In the genomic region with DNA sequence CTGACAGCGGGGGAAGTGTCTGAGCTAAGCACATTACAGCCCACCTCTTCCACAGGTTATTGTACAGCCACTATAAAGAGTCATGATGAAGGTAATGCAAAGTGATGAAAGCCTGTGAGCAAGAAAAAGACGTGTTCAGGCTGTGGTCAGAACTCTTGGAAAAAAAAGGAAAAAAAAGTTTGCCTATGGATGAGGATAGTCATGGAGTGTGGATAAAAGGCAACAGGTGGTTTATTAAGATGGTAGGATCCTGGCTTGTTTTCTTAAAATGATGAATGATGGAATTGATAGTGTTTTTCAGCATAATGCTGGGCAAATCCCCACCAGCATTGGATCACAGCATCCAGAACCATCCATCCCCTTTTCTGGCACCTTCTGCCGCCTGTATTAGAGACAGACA, we compare ENCODE assay signal across 12 cellular contexts. TPM values are rescaled to one million over a fixed set of nuclear protein-coding genes. Genes with fewer than 3 reads are reported as not detected.
"Had no signal": no experiment of that assay in that cellular context is flagged by ENCODE, and none has a peak within 500 bp of the region (broad histone marks: within the 10 kb centered on the region; RNA-seq: fewer than 3 reads in every experiment).

No MANE protein-coding gene starts in this region.

- H3K4me1 ChIP-seq: HAP-1 had no signal

- DNase-seq: GM23248, GOT3, H7, IMR-90, Kasumi-1, KG1 had no signal

- H2AFZ ChIP-seq: GM23248 had no signal

- H3K9ac ChIP-seq: GM23248 had no signal

- ATAC-seq: HCT116, K562 had no signal

- H3K36me3 ChIP-seq: HAP-1 had no signal

- FAIRE-seq: HTR-8/SVneo, K562 had no signal

- H3K27ac ChIP-seq: GM23248 had no signal

- H3K4me3 ChIP-seq: GM23248, HAP-1, K562 had no signal

- H3K9me3 ChIP-seq: HAP-1 had no signal

RNA-seq across cellular contexts. Expression of gene UPB1, which starts 23.1 kb away (rescaled TPM):
- total RNA-seq: GM23248, H4, H7, HT-29 had no signal
- polyA plus RNA-seq: GM23248 had no signal
